Comparison of ENCODE assay signal across 8 cellular contexts in the genomic region with DNA sequence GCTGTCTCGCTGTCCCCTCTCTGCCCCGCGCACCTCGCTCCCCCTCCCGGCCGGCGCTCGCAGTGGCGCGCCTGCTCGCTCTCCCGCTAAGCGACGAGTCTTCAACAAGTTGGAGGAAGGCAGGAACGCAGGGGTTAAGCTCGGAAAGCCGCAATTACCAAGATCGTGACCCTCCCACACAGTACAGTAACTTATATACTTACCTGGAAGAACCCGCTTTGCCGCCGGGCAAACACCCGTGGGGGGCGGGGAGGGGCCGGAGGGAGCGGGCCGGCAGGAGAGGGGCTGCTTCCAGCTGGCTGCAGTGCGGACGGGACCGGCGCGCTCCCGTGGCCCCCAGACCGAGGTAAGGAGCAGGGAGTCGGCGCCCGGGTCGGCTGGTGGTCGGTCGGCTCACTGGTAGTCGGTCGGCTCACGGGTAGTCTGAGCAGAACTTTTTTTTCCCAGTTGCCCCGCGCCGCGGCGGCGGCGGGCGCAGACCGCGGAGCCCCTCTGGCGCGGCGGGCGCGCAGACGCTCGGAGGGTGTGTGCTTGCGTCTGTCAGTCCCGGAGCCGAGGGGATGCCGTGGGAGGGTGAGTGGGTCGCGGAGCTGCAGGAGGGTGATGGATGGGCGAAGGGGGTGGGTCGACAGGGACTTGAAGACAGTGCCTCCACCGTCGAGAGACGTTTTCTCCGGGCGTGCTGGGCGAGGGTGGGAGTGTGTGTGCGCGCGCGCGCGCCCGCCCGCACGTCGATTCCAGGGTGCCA.
DNase-seq lines count a peak whose midpoint lies in the region; ATAC-seq and TF ChIP-seq lines count a peak whose summit lies in the region.

No MANE protein-coding gene starts in this region.

- no peak overlapping the region for H2AK5ac ChIP-seq in IMR-90 (ENCODE audit: low read depth, low read length)

- no peak overlapping the region for H2BK20ac ChIP-seq in IMR-90 (ENCODE audit: low read depth, low read length)

- H3K36me3 ChIP-seq in IMR-90 (ENCODE audit: control insufficient read depth, insufficient read depth, low read length) (no peaks in the 10 kb centered on the region), WERI-Rb-1 (no peaks in the 10 kb centered on the region), neural cell (ENCODE audit: insufficient read depth, low read length) (no peaks in the 10 kb centered on the region)

- H3K27me3 ChIP-seq in IMR-90 (ENCODE audit: control insufficient read depth, insufficient read depth, low read length), result peaks cover 85% of the 10 kb centered on the region
- H3K27me3 ChIP-seq in WERI-Rb-1 (ENCODE audit: insufficient read depth, low read depth, severe bottlenecking), result peaks cover 93% of the 10 kb centered on the region
- H3K27me3 ChIP-seq in neural cell (ENCODE audit: insufficient read depth, low read depth, low read length), result peaks cover 78% of the 10 kb centered on the region

- POLR2A ChIA-PET in IMR-90 (lab: Charles Lee; ENCODE audit: unreplicated experiment), result interaction anchor here (0.6 kb wide), 1 partner anchor 8 kb away, joined by 15 read pairs; no protein-coding TSS in a partner anchor

- CTCF ChIA-PET in IMR-90 (lab: Yijun Ruan, JAX), result no interaction called here

- H3K4me1 ChIP-seq in IMR-90 (ENCODE audit: control insufficient read depth, insufficient read depth, low read length), result no peaks in the 10 kb centered on the region

- H3K27ac ChIP-seq in IMR-90 (ENCODE audit: insufficient read depth, low read length) (no peak overlapping the region), WERI-Rb-1 (no peak overlapping the region), neural cell (ENCODE audit: low read length) (peak overlapping the region; percentile 12)

- H2BK15ac ChIP-seq in IMR-90 (ENCODE audit: low read depth, low read length), result no peak overlapping the region

- TF ChIP-seq CTCF in IMR-90 (conservative IDR thresholded peaks at IDR 0.05; ENCODE audit: low read depth, low read length) (peak; percentile 33; the same call in 1 of the 2 replicates), WERI-Rb-1 (IDR thresholded peaks at IDR 0.05; ENCODE audit: low read depth, low read length) (peak; percentile 46), neural cell (IDR thresholded peaks at IDR 0.05; ENCODE audit: poor library complexity, severe bottlenecking) (no peak)

- H3K4me3 ChIP-seq in IMR-90 (ENCODE audit: insufficient read depth, low read depth, low read length) (peak overlapping the region; percentile 44), WERI-Rb-1 (ENCODE audit: low read depth, low read length) (peak overlapping the region; percentile 45), neural cell (ENCODE audit: low read length) (peak overlapping the region; percentile 94)

- H3K9ac ChIP-seq in IMR-90 (ENCODE audit: low read depth, low read length) (no peak overlapping the region), neural cell (ENCODE audit: low read length) (peak overlapping the region; percentile 56)

- H3K14ac ChIP-seq in IMR-90 (replicated peaks; ENCODE audit: low read depth, low read length), result no peak overlapping the region

- H3K56ac ChIP-seq in IMR-90 (ENCODE audit: extremely low read depth, insufficient read depth, low read length), result no peak overlapping the region

- H4K91ac ChIP-seq in IMR-90 (ENCODE audit: insufficient read depth, low read depth, low read length), result no peak overlapping the region

- no peaks in the 10 kb centered on the region for H3K79me1 ChIP-seq in IMR-90 (ENCODE audit: low read depth in 1 of 2, low read length in 2 of 2)

- H3K9me3 ChIP-seq in IMR-90 (ENCODE audit: control insufficient read depth, insufficient read depth, low read length) (no peaks in the 10 kb centered on the region), WERI-Rb-1 (ENCODE audit: severe bottlenecking) (no peaks in the 10 kb centered on the region), neural cell (ENCODE audit: low read length) (no peaks in the 10 kb centered on the region)

- TF ChIP-seq POLR2A in IMR-90 (IDR thresholded peaks at IDR 0.05; ENCODE audit: low read depth, low read length) (no peak), erythroblast (IDR thresholded peaks at IDR 0.05; ENCODE audit: low read length) (no peak)

- H4K8ac ChIP-seq in IMR-90 (ENCODE audit: low read depth in 2 of 2, low read length in 2 of 2), result no peak overlapping the region

- no peaks in the 10 kb centered on the region for H3K79me2 ChIP-seq in neural cell (replicated peaks; ENCODE audit: insufficient read depth, low read length)

- H3K23ac ChIP-seq in IMR-90 (ENCODE audit: low read depth, low read length), result no peak overlapping the region

- no peak for TF ChIP-seq RAD21 in IMR-90 (IDR thresholded peaks at IDR 0.05; ENCODE audit: low read length)
- no peak for TF ChIP-seq RAD21 in neural cell (conservative IDR thresholded peaks at IDR 0.05)

- no CpG with 5 or more reads among the region's 83 CpGs for WGBS in IMR-90 (ENCODE audit: extremely low coverage in 2 of 2, insufficient read length in 1 of 2), 2 experiments

- in situ Hi-C loops in IMR-90 (cut with MboI; ENCODE audit: low sequenced_read_pairs), result loop anchor here (10.0 kb wide), 1 partner anchor 265 kb away; no protein-coding TSS in a partner anchor

- H2AFZ ChIP-seq in IMR-90 (replicated peaks; ENCODE audit: low read length, poor library complexity) (peak overlapping the region; percentile 91), neural cell (ENCODE audit: low read depth, low read length) (no peak overlapping the region)

- H3K4ac ChIP-seq in IMR-90 (ENCODE audit: low read depth, low read length), result no peak overlapping the region

- H2BK5ac ChIP-seq in IMR-90 (ENCODE audit: low read depth, low read length, poor library complexity, severe bottlenecking), result no peak overlapping the region

- no peak overlapping the region for H3K18ac ChIP-seq in IMR-90 (ENCODE audit: low read depth, low read length)

- H3K9me2 ChIP-seq in neural cell (ENCODE audit: insufficient read depth, low read length), result no peaks in the 10 kb centered on the region

- no peak overlapping the region for H2BK120ac ChIP-seq in IMR-90 (ENCODE audit: low read depth, low read length)

- peaks cover 2% of the 10 kb centered on the region; the same call in 1 of the 2 replicates for H3K9me1 ChIP-seq in IMR-90 (ENCODE audit: insufficient read depth, low read length)

- dilution Hi-C loops in IMR-90 (cut with HindIII; ENCODE audit: low sequenced_read_pairs, unreplicated experiment), result no loop called here

- DNase-seq in NCI-H345 (lab: John Stamatoyannopoulos, UW), result peak; percentile 28
- no peak for DNase-seq in NCI-H345 treated with DMSO at 0.1 percent for 48 hours (lab: John Stamatoyannopoulos, UW; ENCODE audit: unreplicated experiment)
- DNase-seq in IMR-90, result peak; percentile 42
- peak; percentile 49 for DNase-seq in WERI-Rb-1
- peak; percentile 55 to 62 for DNase-seq in erythroblast (lab: John Stamatoyannopoulos, UW)
- DNase-seq in middle frontal gyrus (ENCODE audit: extremely low spot score, low spot score), result no peak

- H3K4me2 ChIP-seq in IMR-90 (ENCODE audit: low read depth, low read length) (peak overlapping the region; percentile 57), neural cell (ENCODE audit: low read length) (peak overlapping the region; percentile 82)

- intact Hi-C loops in IMR-90 (cut with micrococcal nuclease), result loop anchor here (5.0 kb wide), 1 partner anchor 158 kb away; no protein-coding TSS in a partner anchor

- BruUV-seq in IMR-90 (replicated peaks; lab: Mats Ljungman, UMichigan), result no TSS peak

- H3F3A ChIP-seq in neural cell (ENCODE audit: insufficient read depth, low read length, poor library complexity, severe bottlenecking), result no peaks in the 10 kb centered on the region

- ATAC-seq in IMR-90 (ENCODE audit: low read depth), result peak; percentile 60
- no peak for ATAC-seq in GM18520 (IDR thresholded peaks at IDR 0.05; ENCODE audit: unreplicated experiment)

- TF ChIP-seq EP300 in neural cell (conservative IDR thresholded peaks at IDR 0.05; ENCODE audit: poor library complexity, severe bottlenecking), result no peak

- peak overlapping the region; percentile 76 for H2AK9ac ChIP-seq in IMR-90 (replicated peaks; ENCODE audit: low read depth, low read length, poor library complexity)

- H4K20me1 ChIP-seq in IMR-90 (ENCODE audit: insufficient read depth, low read length) (no peaks in the 10 kb centered on the region), neural cell (ENCODE audit: insufficient read depth) (no peaks in the 10 kb centered on the region)

- no peak overlapping the region for H4K5ac ChIP-seq in IMR-90 (ENCODE audit: low read depth, low read length)

TF ChIP-seq in IMR-90, 13 proteins besides CTCF, POLR2A, EP300 and RAD21 (continues in another document):
- TF ChIP-seq MXI1 (IDR thresholded peaks at IDR 0.05; ENCODE audit: borderline replicate concordance, low read depth, low read length) (no peak), MAFK (IDR thresholded peaks at IDR 0.05; ENCODE audit: low read depth, low read length) (no peak), MAZ (IDR thresholded peaks at IDR 0.05; ENCODE audit: borderline replicate concordance, low read depth, low read length) (no peak)
- TF ChIP-seq, protein P1, sequence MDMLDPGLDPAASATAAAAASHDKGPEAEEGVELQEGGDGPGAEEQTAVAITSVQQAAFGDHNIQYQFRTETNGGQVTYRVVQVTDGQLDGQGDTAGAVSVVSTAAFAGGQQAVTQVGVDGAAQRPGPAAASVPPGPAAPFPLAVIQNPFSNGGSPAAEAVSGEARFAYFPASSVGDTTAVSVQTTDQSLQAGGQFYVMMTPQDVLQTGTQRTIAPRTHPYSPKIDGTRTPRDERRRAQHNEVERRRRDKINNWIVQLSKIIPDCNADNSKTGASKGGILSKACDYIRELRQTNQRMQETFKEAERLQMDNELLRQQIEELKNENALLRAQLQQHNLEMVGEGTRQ (IDR thresholded peaks at IDR 0.05; ENCODE audit: low read depth, low read length), result no peak

TF ChIP-seq in neural cell, 6 proteins besides CTCF, POLR2A, EP300 and RAD21 (continues in another document):
- TF ChIP-seq MXI1 (conservative IDR thresholded peaks at IDR 0.05; ENCODE audit: poor library complexity, severe bottlenecking), result peak; percentile 44
- TF ChIP-seq EZH2 (IDR thresholded peaks at IDR 0.05; ENCODE audit: borderline replicate concordance, insufficient read depth, low read length, poor library complexity, severe bottlenecking), result no peak

Comparison
In these comparisons a context has a peak if more than half of its experiments do, and no peak if none do; other contexts are left out.
1. DNase-seq: peak in NCI-H345 (single experiment), IMR-90 (single experiment), WERI-Rb-1 (single experiment) and erythroblast (2 of 2); none in NCI-H345 treated with DMSO at 0.1 percent for 48 hours (single experiment) and middle frontal gyrus (single experiment).
2. H3K4me3 ChIP-seq: peak in every context shown above with its lines; median percentile 94 in neural cell; 45 in WERI-Rb-1; 44 in IMR-90.